Comparison of ENCODE assay signal across 15 cellular contexts in genomic region chr11:32325187-32325586, GRCh38.
DNase-seq lines count a peak whose midpoint lies in the region; ATAC-seq and TF ChIP-seq lines count a peak whose summit lies in the region.
"Had no signal": no experiment of that assay in that cellular context is flagged by ENCODE, and none has a peak within 500 bp of the region (broad histone marks: within the 10 kb centered on the region; RNA-seq: fewer than 3 reads in every experiment).

No MANE protein-coding gene starts in this region.

- H3K9me3 ChIP-seq in DND-41 (ENCODE audit: insufficient read depth, low read length, severe bottlenecking) (no peaks in the 10 kb centered on the region), PC-3 (ENCODE audit: low read length) (no peaks in the 10 kb centered on the region), trophoblast cell (ENCODE audit: insufficient read depth, low read depth, low read length) (no peaks in the 10 kb centered on the region)

- DNase-seq in DND-41: no peak
- DNase-seq in PC-3: no peak
- DNase-seq in fibroblast of villous mesenchyme (ENCODE audit: low read depth): peak; percentile 30
- no peak for DNase-seq in trophoblast cell
- DNase-seq in NCI-H774 (lab: John Stamatoyannopoulos, UW): no peak
- DNase-seq in Kasumi-1 (lab: John Stamatoyannopoulos, UW): no peak
- DNase-seq in HFFc6: no peak
- DNase-seq: C1 segment of cervical spinal cord; CD4-positive, alpha-beta T cell; DMS79; EL; H7 had no signal

- no peaks in the 10 kb centered on the region for H3K9me2 ChIP-seq in PC-3 (replicated peaks; ENCODE audit: low read length)

- no CpG with 5 or more reads among the region's 3 CpGs for WGBS in trophoblast cell (ENCODE audit: extremely low coverage, insufficient coverage, insufficient read length)

- H4K8ac ChIP-seq in trophoblast cell (ENCODE audit: low read depth, low read length): no peak overlapping the region

- ATAC-seq in DND-41 (ENCODE audit: insufficient read depth, low read depth) (no peak), PC-3 (no peak)
- ATAC-seq: GM23338 had no signal

- H3K27me3 Mint-ChIP-seq in HFFc6 (ENCODE audit: insufficient read depth): peaks cover 7% of the 10 kb centered on the region

- H4K20me1 ChIP-seq in DND-41 (ENCODE audit: insufficient read depth, low read length): no peaks in the 10 kb centered on the region
- H4K20me1 ChIP-seq in PC-3 (ENCODE audit: low read length): no peaks in the 10 kb centered on the region

- H4K91ac ChIP-seq in trophoblast cell (ENCODE audit: low read depth, low read length): no peak overlapping the region

- no peaks in the 10 kb centered on the region for H3K36me3 Mint-ChIP-seq in HFFc6 (ENCODE audit: low read depth)

- no peak overlapping the region for H3K4me3 Mint-ChIP-seq in HFFc6
- H3K4me3 Mint-ChIP-seq: B cell; CD4-positive, alpha-beta T cell; GM23338 had no signal

- no peak overlapping the region for H2BK12ac ChIP-seq in trophoblast cell (ENCODE audit: low read length)

- intact Hi-C loops in PC-3 (cut with micrococcal nuclease): no loop called here

- H2BK120ac ChIP-seq in trophoblast cell (ENCODE audit: insufficient read depth, low read length, poor library complexity): no peak overlapping the region

- no peak overlapping the region for H2BK5ac ChIP-seq in trophoblast cell (ENCODE audit: low read depth, low read length, poor library complexity)

- H3K4me3 ChIP-seq in DND-41 (ENCODE audit: low read depth in 1 of 2, low read length in 2 of 2) (no peak overlapping the region), PC-3 (ENCODE audit: low read length) (no peak overlapping the region), fibroblast of villous mesenchyme (ENCODE audit: low read depth, low read length) (no peak overlapping the region), trophoblast cell (ENCODE audit: low read depth, low read length) (no peak overlapping the region)
- H3K4me3 ChIP-seq: GM23338 had no signal

- no peak overlapping the region for H3K14ac ChIP-seq in trophoblast cell (ENCODE audit: low read length)

- H4K12ac ChIP-seq in trophoblast cell (ENCODE audit: low read depth, low read length): no peak overlapping the region

- no peak overlapping the region for H2AK5ac ChIP-seq in trophoblast cell (ENCODE audit: low read length)

- no peak overlapping the region for H3K27ac Mint-ChIP-seq in HFFc6
- H3K27ac Mint-ChIP-seq: B cell; CD4-positive, alpha-beta T cell; GM23338 had no signal

- H3K4ac ChIP-seq in trophoblast cell (ENCODE audit: low read depth, low read length): no peak overlapping the region

- TF ChIP-seq CTCF in DND-41 (IDR thresholded peaks at IDR 0.05; ENCODE audit: borderline replicate concordance, extremely low read depth, low read length, poor library complexity, severe bottlenecking) (no peak), PC-3 (conservative IDR thresholded peaks at IDR 0.05; ENCODE audit: low read depth, low read length) (no peak), fibroblast of villous mesenchyme (IDR thresholded peaks at IDR 0.05; ENCODE audit: insufficient read depth, low read depth, low read length) (no peak), HFFc6 (IDR thresholded peaks at IDR 0.05) (no peak)

- no peak overlapping the region for H3K23ac ChIP-seq in trophoblast cell (ENCODE audit: low read length)

- no peaks in the 10 kb centered on the region for H3K36me3 ChIP-seq in DND-41 (ENCODE audit: insufficient read depth, low read length)
- no peaks in the 10 kb centered on the region for H3K36me3 ChIP-seq in PC-3 (ENCODE audit: low read depth, low read length)
- no peaks in the 10 kb centered on the region for H3K36me3 ChIP-seq in trophoblast cell (ENCODE audit: control insufficient read depth in 1 of 2, insufficient read depth in 2 of 2, low read length in 2 of 2)

- no peaks in the 10 kb centered on the region for H3F3A ChIP-seq in PC-3 (ENCODE audit: low read length, unreplicated experiment)

- no peak overlapping the region for H3K9ac ChIP-seq in DND-41 (ENCODE audit: low read depth, low read length)
- H3K9ac ChIP-seq in PC-3 (ENCODE audit: low read length): no peak overlapping the region
- peak overlapping the region; percentile 10 for H3K9ac ChIP-seq in trophoblast cell (ENCODE audit: low read length)

- POLR2A ChIA-PET in PC-3 (lab: Charles Lee; ENCODE audit: unreplicated experiment): no interaction called here

- CTCF ChIA-PET in PC-3 (lab: Charles Lee): interaction anchor here (0.7 kb wide), 2 partner anchors 25 to 80 kb away, joined by 11 read pairs; no protein-coding TSS in a partner anchor

- H3K27ac ChIP-seq in DND-41 (ENCODE audit: low read length) (peak overlapping the region; percentile 59), PC-3 (ENCODE audit: low read length) (no peak overlapping the region), trophoblast cell (ENCODE audit: low read depth, low read length) (no peak overlapping the region)
- H3K27ac ChIP-seq: HL-60 had no signal

- H3K79me1 ChIP-seq in trophoblast cell (ENCODE audit: low read length): no peaks in the 10 kb centered on the region

- H3K4me1 ChIP-seq in DND-41 (ENCODE audit: insufficient read depth, low read length): peaks cover 15% of the 10 kb centered on the region
- peaks cover 7% of the 10 kb centered on the region for H3K4me1 ChIP-seq in PC-3 (ENCODE audit: insufficient read depth, low read length)
- H3K4me1 ChIP-seq in trophoblast cell (ENCODE audit: control insufficient read depth in 1 of 2, insufficient read depth in 2 of 2, low read length in 2 of 2): no peaks in the 10 kb centered on the region

- peaks cover 5% of the 10 kb centered on the region; the same call in 1 of the 2 replicates for H3K4me1 Mint-ChIP-seq in HFFc6 (ENCODE audit: low read depth)
- H3K4me1 Mint-ChIP-seq: B cell, GM23338 had no signal

- H3K27me3 ChIP-seq in DND-41 (ENCODE audit: insufficient read depth, low read length, poor library complexity): no peaks in the 10 kb centered on the region
- no peaks in the 10 kb centered on the region for H3K27me3 ChIP-seq in PC-3 (ENCODE audit: low read length)
- H3K27me3 ChIP-seq in trophoblast cell (ENCODE audit: insufficient read depth, low read length): no peaks in the 10 kb centered on the region

- no peaks in the 10 kb centered on the region for H3K9me3 Mint-ChIP-seq in HFFc6
- H3K9me3 Mint-ChIP-seq: CD4-positive, alpha-beta T cell; GM23338 had no signal

- no peaks in the 10 kb centered on the region for H3K79me2 ChIP-seq in DND-41 (ENCODE audit: insufficient read depth, low read length)
- H3K79me2 ChIP-seq in PC-3 (ENCODE audit: low read length): no peaks in the 10 kb centered on the region
- no peaks in the 10 kb centered on the region for H3K79me2 ChIP-seq in trophoblast cell (ENCODE audit: control insufficient read depth, insufficient read depth, low read length, poor library complexity)

- no peak overlapping the region for H3K18ac ChIP-seq in trophoblast cell (ENCODE audit: low read length)

- BruUV-seq in PC-3 (replicated peaks; lab: Mats Ljungman, UMichigan): no TSS peak

- H2AFZ ChIP-seq in DND-41 (ENCODE audit: low read depth, low read length) (peak overlapping the region; percentile 60; the same call in 1 of the 2 replicates), PC-3 (ENCODE audit: low read length) (peak overlapping the region; percentile 26; the same call in 1 of the 2 replicates), trophoblast cell (ENCODE audit: insufficient read depth, low read length, poor library complexity) (no peak overlapping the region)
- H2AFZ ChIP-seq: GM23338 had no signal

- H3K4me2 ChIP-seq in DND-41 (ENCODE audit: insufficient read depth, low read length) (no peak overlapping the region), PC-3 (ENCODE audit: low read length) (no peak overlapping the region), trophoblast cell (ENCODE audit: low read length) (no peak overlapping the region)
- H3K4me2 ChIP-seq: GM23338 had no signal
